ENCODE assay signal across 8 cellular contexts in genomic region chr11:73478737-73479347, GRCh38.
A peak's percentile ranks its signal among the peaks of the same experiment; 100 is the strongest.
DNase-seq lines count a peak whose midpoint lies in the region; ATAC-seq and TF ChIP-seq lines count a peak whose summit lies in the region.

No MANE protein-coding gene starts in this region.

- H3K4me3 ChIP-seq in heart left ventricle (no peak overlapping the region), esophagus squamous epithelium (no peak overlapping the region), sigmoid colon (no peak overlapping the region)

- no peak overlapping the region for H3K27ac ChIP-seq in heart left ventricle
- H3K27ac ChIP-seq in esophagus squamous epithelium, result no peak overlapping the region
- H3K27ac ChIP-seq in sigmoid colon, result no peak overlapping the region

- TF ChIP-seq POLR2A in heart left ventricle (IDR thresholded peaks at IDR 0.05) (no peak), esophagus squamous epithelium (IDR thresholded peaks at IDR 0.05) (no peak), sigmoid colon (IDR thresholded peaks at IDR 0.05) (no peak)

- 35 to 52% (median 38%) methylated on average over 1 of the region's 1 CpG for WGBS in heart left ventricle, 4 donors
- whole genome bisulfite sequencing in esophagus squamous epithelium, 2 donors, result 31 to 47% methylated on average over 1 of the region's 1 CpG
- 18 to 76% methylated on average over 1 of the region's 1 CpG for WGBS in sigmoid colon, 2 donors

- peak; percentile 40 to 64 (median 52) for TF ChIP-seq CTCF in heart left ventricle (IDR thresholded peaks at IDR 0.05)
- peak in 5 of 6 experiments; percentile 58 to 74 (median 65) for TF ChIP-seq CTCF in esophagus squamous epithelium (IDR thresholded peaks at IDR 0.05)
- TF ChIP-seq CTCF in sigmoid colon (IDR thresholded peaks at IDR 0.05), result peak in 3 of 4 experiments; percentile 34 to 40 (median 38)

- no peaks in the 10 kb centered on the region for H3K36me3 ChIP-seq in heart left ventricle
- no peaks in the 10 kb centered on the region for H3K36me3 ChIP-seq in esophagus squamous epithelium
- no peaks in the 10 kb centered on the region for H3K36me3 ChIP-seq in sigmoid colon

- H3K4me1 ChIP-seq in heart left ventricle (peaks cover 0 to 15% (median 0%) of the 10 kb centered on the region in 12 donors), esophagus squamous epithelium (peaks cover 0 to 5% (median 0%) of the 10 kb centered on the region in 3 donors), sigmoid colon (no peaks in the 10 kb centered on the region)

- intact Hi-C loops in heart left ventricle (cut with DNase I) (loop anchor here in 3 of 10 donors (2.0 to 10.0 kb wide), 2 partner anchors 116 to 120 kb away; partner anchors contain the start of gene FAM168A (in 3 of the 3)), left cardiac atrium (cut with DNase I) (no loop called here), esophagus squamous epithelium (cut with DNase I) (no loop called here), sigmoid colon (cut with DNase I) (no loop called here)

- DNase-seq in heart left ventricle (no peak), left cardiac atrium (no peak), NCI-H748 (lab: John Stamatoyannopoulos, UW; ENCODE audit: unreplicated experiment) (peak; percentile 58), esophagus squamous epithelium (lab: John Stamatoyannopoulos, UW) (no peak), sigmoid colon (no peak), epidermal melanocyte (ENCODE audit: insufficient read length, low spot score) (no peak), cerebellar nuclear complex (lab: John Stamatoyannopoulos, UW) (no peak)

- H3K27me3 ChIP-seq in heart left ventricle, result no peaks in the 10 kb centered on the region
- no peaks in the 10 kb centered on the region for H3K27me3 ChIP-seq in esophagus squamous epithelium
- H3K27me3 ChIP-seq in sigmoid colon, result no peaks in the 10 kb centered on the region

- TF ChIP-seq EP300 in sigmoid colon (IDR thresholded peaks at IDR 0.05), result no peak

- H3K9me3 ChIP-seq in heart left ventricle (peaks cover 0 to 28% (median 16%) of the 10 kb centered on the region in 12 donors), esophagus squamous epithelium (peaks cover 0 to 8% (median 6%) of the 10 kb centered on the region in 3 donors), sigmoid colon (peaks cover 0 to 6% (median 5%) of the 10 kb centered on the region in 4 donors)

- ATAC-seq in heart left ventricle (peak in 1 of 4 donors; percentile 34), left cardiac atrium (no peak), GM19463 (IDR thresholded peaks at IDR 0.05; ENCODE audit: unreplicated experiment) (no peak)
